In the genomic region with DNA sequence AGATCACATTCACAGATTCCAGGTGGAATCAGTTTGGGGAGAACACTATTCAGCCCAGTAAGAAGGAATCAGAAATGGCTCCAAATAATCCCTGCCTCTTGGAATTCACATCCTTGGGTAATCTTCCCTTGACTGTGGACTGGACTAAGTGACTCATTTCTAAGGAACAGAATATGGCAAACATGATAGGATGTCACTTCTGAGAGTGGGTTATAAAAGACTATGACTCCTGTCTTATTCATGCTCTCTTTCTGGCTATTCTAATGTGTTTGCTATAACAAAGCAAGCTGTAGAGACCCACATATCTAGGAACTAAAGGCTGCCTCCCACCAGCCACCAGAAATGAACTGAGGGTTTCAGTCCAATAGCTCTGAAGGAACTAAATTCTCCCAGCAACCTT, we compare ENCODE assay signal across 12 cellular contexts. TPM values are rescaled to one million over a fixed set of nuclear protein-coding genes. Genes with fewer than 3 reads are reported as not detected.
"Had no signal": no experiment of that assay in that cellular context is flagged by ENCODE, and none has a peak within 500 bp of the region (broad histone marks: within the 10 kb centered on the region; RNA-seq: fewer than 3 reads in every experiment).

No MANE protein-coding gene starts in this region.

- FAIRE-seq: HepG2 had no signal

- H3K27ac ChIP-seq: GM23248, HL-60 had no signal

- H3K9me3 ChIP-seq: HAP-1 had no signal

- H2AFZ ChIP-seq: GM23248 had no signal

- H3K4me1 ChIP-seq: HAP-1 had no signal

- H3K4me3 ChIP-seq: GM23248, HAP-1 had no signal

- DNase-seq: GM23248, GOT3, H7, HFFc6, KBM-7 had no signal

- ATAC-seq: HCT116, HepG2 had no signal

- H3K9ac ChIP-seq: GM23248 had no signal

- H3K36me3 ChIP-seq: HAP-1 had no signal

RNA-seq across cellular contexts. Expression of a gene that starts 37.8 kb away (rescaled TPM):
- total RNA-seq: GM23248, H4, H7, HepG2, HFFc6, HT1080 had no signal
- polyA plus RNA-seq: GM23248, HepG2, IgD-negative memory B cell had no signal

RNA-seq across cellular contexts. Expression of a gene that starts 46.9 kb away (rescaled TPM):
- total RNA-seq: GM23248, H4, H7, HepG2, HFFc6, HT1080 had no signal
- polyA plus RNA-seq: GM23248, HepG2, IgD-negative memory B cell had no signal

RNA-seq across cellular contexts. Expression of a gene that starts 56.5 kb away (rescaled TPM):
- total RNA-seq: GM23248, H4, H7, HepG2, HFFc6, HT1080 had no signal
- polyA plus RNA-seq: GM23248, HepG2, IgD-negative memory B cell had no signal
